Comparison of ENCODE assay signal across 8 cellular contexts in genomic region chr12:110563702-110564470, GRCh38. TPM values are rescaled to one million over a fixed set of nuclear protein-coding genes. Genes with fewer than 3 reads are reported as not detected.
A peak's percentile ranks its signal among the peaks of the same experiment; 100 is the strongest.
DNase-seq lines count a peak whose midpoint lies in the region; ATAC-seq and TF ChIP-seq lines count a peak whose summit lies in the region.

No MANE protein-coding gene starts in this region.

- H3K36me3 Mint-ChIP-seq in CD14-positive monocyte: peaks cover 1 to 3% of the 10 kb centered on the region in 2 donors
- H3K36me3 Mint-ChIP-seq in naive thymus-derived CD4-positive, alpha-beta T cell: peaks cover 0 to 21% (median 0%) of the 10 kb centered on the region in 5 donors

- H3K27me3 Mint-ChIP-seq in CD14-positive monocyte (ENCODE audit: low read depth in 3 of 3): no peaks in the 10 kb centered on the region
- H3K27me3 Mint-ChIP-seq in naive thymus-derived CD4-positive, alpha-beta T cell: no peaks in the 10 kb centered on the region

- peak overlapping the region; percentile 90 to 96 (median 94) for H3K27ac Mint-ChIP-seq in CD14-positive monocyte
- H3K27ac Mint-ChIP-seq in naive thymus-derived CD4-positive, alpha-beta T cell: peak overlapping the region; percentile 77 to 98 (median 94)

- peaks cover 6% of the 10 kb centered on the region; the same call in 1 of the 2 replicates for H3K36me3 ChIP-seq in OCI-LY1 (ENCODE audit: insufficient read depth, low read length)
- no peaks in the 10 kb centered on the region for H3K36me3 ChIP-seq in naive thymus-derived CD4-positive, alpha-beta T cell (ENCODE audit: control insufficient read depth in 2 of 3, insufficient read depth in 3 of 3, low read length in 3 of 3)

- H3K9me3 Mint-ChIP-seq in CD14-positive monocyte: peaks cover 0 to 1% (median 0%) of the 10 kb centered on the region in 7 donors
- H3K9me3 Mint-ChIP-seq in naive thymus-derived CD4-positive, alpha-beta T cell: peaks cover 0 to 7% (median 0%) of the 10 kb centered on the region in 11 donors

- peaks cover 80% of the 10 kb centered on the region for H3K79me2 ChIP-seq in OCI-LY1 (ENCODE audit: insufficient read depth, low read length)

- H3K9me2 ChIP-seq in OCI-LY1 (ENCODE audit: low read depth, low read length): no peaks in the 10 kb centered on the region

- H3K4me3 Mint-ChIP-seq in CD14-positive monocyte: peak overlapping the region in 1 of 2 donors; percentile 15
- H3K4me3 Mint-ChIP-seq in naive thymus-derived CD4-positive, alpha-beta T cell: peak overlapping the region in 7 of 10 donors; percentile 1 to 86 (median 23)

- intact Hi-C loops in CD14-positive monocyte (cut with micrococcal nuclease): loop anchor here in 1 of 2 donors (2.0 kb wide), 1 partner anchor 13 kb away; no protein-coding TSS in a partner anchor
- intact Hi-C loops in naive thymus-derived CD4-positive, alpha-beta T cell (cut with micrococcal nuclease): no loop called here

- H3K27ac ChIP-seq in OCI-LY1 (ENCODE audit: low read depth, low read length, poor library complexity, severe bottlenecking) (peak overlapping the region; percentile 78), coronary artery (peak overlapping the region in 1 of 2 donors; percentile 53)
- H3K27ac ChIP-seq in naive thymus-derived CD4-positive, alpha-beta T cell (ENCODE audit: low read depth, low read length): peak overlapping the region; percentile 71

- peaks cover 59% of the 10 kb centered on the region for H3K4me1 ChIP-seq in OCI-LY1 (ENCODE audit: insufficient read depth, low read length, severe bottlenecking)
- H3K4me1 ChIP-seq in naive thymus-derived CD4-positive, alpha-beta T cell (ENCODE audit: control insufficient read depth in 2 of 2, insufficient read depth in 2 of 2, low read length in 2 of 2): peaks cover 8 to 53% of the 10 kb centered on the region in 2 donors

- CTCF ChIA-PET in naive thymus-derived CD4-positive, alpha-beta T cell (lab: Charles Lee): interaction anchor here (0.6 to 5.8 kb wide), 4 partner anchors 15 to 114 kb away, joined by 3 to 41 read pairs (median 5); partner anchors contain the start of gene ARPC3

- H4K20me1 ChIP-seq in OCI-LY1 (ENCODE audit: insufficient read depth, low read length): no peaks in the 10 kb centered on the region

- no peak overlapping the region; the same call in 1 of the 2 replicates for H3K4me2 ChIP-seq in OCI-LY1 (ENCODE audit: low read length)

- no peak overlapping the region for H3K9ac ChIP-seq in OCI-LY1 (ENCODE audit: low read length)

- H2AFZ ChIP-seq in OCI-LY1 (ENCODE audit: low read length): no peak overlapping the region

- no peak overlapping the region for H3K4me3 ChIP-seq in OCI-LY1 (ENCODE audit: low read depth, low read length, poor library complexity, severe bottlenecking)
- no peak overlapping the region for H3K4me3 ChIP-seq in naive thymus-derived CD4-positive, alpha-beta T cell (ENCODE audit: low read length)
- H3K4me3 ChIP-seq in coronary artery: no peak overlapping the region

- no peaks in the 10 kb centered on the region for H3K27me3 ChIP-seq in OCI-LY1 (ENCODE audit: insufficient read depth, low read length)
- H3K27me3 ChIP-seq in naive thymus-derived CD4-positive, alpha-beta T cell (ENCODE audit: control insufficient read depth in 2 of 2, insufficient read depth in 2 of 2, low read length in 2 of 2): no peaks in the 10 kb centered on the region

- no peak for TF ChIP-seq CTCF in CD14-positive monocyte (IDR thresholded peaks at IDR 0.05)
- no peak for TF ChIP-seq CTCF in OCI-LY1 (IDR thresholded peaks at IDR 0.05; ENCODE audit: low read length)
- no peak for TF ChIP-seq CTCF in coronary artery (IDR thresholded peaks at IDR 0.05)

- peaks cover 68% of the 10 kb centered on the region for H3K4me1 Mint-ChIP-seq in CD14-positive monocyte
- peaks cover 55 to 94% (median 66%) of the 10 kb centered on the region in 7 donors for H3K4me1 Mint-ChIP-seq in naive thymus-derived CD4-positive, alpha-beta T cell

- POLR2A ChIA-PET in naive thymus-derived CD4-positive, alpha-beta T cell (lab: Charles Lee): interaction anchor here (1.0 to 2.9 kb wide), 6 partner anchors 9 to 95 kb away, joined by 3 to 8 read pairs (median 4); partner anchors contain the start of gene FAM216A

- DNase-seq in CD14-positive monocyte (ENCODE audit: low spot score) (no peak), dermis blood vessel endothelial cell (peak; percentile 20), NCI-H1930 (lab: John Stamatoyannopoulos, UW) (no peak), cerebellar nuclear complex (lab: John Stamatoyannopoulos, UW) (no peak), coronary artery (ENCODE audit: low spot score) (no peak), activated gamma-delta T cell (lab: John Stamatoyannopoulos, UW) (no peak)
- no peak for DNase-seq in naive thymus-derived CD4-positive, alpha-beta T cell

- no peaks in the 10 kb centered on the region for H3K9me3 ChIP-seq in OCI-LY1 (ENCODE audit: low read length)
- H3K9me3 ChIP-seq in naive thymus-derived CD4-positive, alpha-beta T cell (ENCODE audit: control insufficient read depth in 2 of 3, low read length in 3 of 3): no peaks in the 10 kb centered on the region

- no peaks in the 10 kb centered on the region for H3F3A ChIP-seq in OCI-LY1 (ENCODE audit: insufficient read depth, low read length)

- peak; percentile 33 for ATAC-seq in naive thymus-derived CD4-positive, alpha-beta T cell

RNA-seq across cellular contexts. Expression of gene PPTC7, which starts 19.2 kb away (rescaled TPM):
- polyA plus RNA-seq in CD14-positive monocyte: 10 to 100 TPM; 11.6 to 15.1 TPM
- total RNA-seq in dermis blood vessel endothelial cell: 9.0 and 13.3 TPM in 2 replicates
- 10 to 100 TPM; 36.7 to 43.8 (median 38.8) TPM for total RNA-seq in naive thymus-derived CD4-positive, alpha-beta T cell
- polyA plus RNA-seq in naive thymus-derived CD4-positive, alpha-beta T cell: 10 to 100 TPM in 1 of 2 donors, 1 to 10 TPM in 1; 9.7 to 10.7 TPM

RNA-seq across cellular contexts. Expression of gene TCTN1, which starts 50.0 kb away (rescaled TPM):
- 1 to 10 TPM; 4.5 to 6.1 TPM for polyA plus RNA-seq in CD14-positive monocyte
- total RNA-seq in dermis blood vessel endothelial cell: 7.9 and 9.9 TPM in 2 replicates
- 10 to 100 TPM in 3 of 5 experiments, 1 to 10 TPM in 2; 5.2 to 13.0 (median 10.2) TPM for total RNA-seq in naive thymus-derived CD4-positive, alpha-beta T cell
- 1 to 10 TPM; 4.2 to 8.8 TPM for polyA plus RNA-seq in naive thymus-derived CD4-positive, alpha-beta T cell
